8 cellular contexts compared by ENCODE assay signal in the genomic region with DNA sequence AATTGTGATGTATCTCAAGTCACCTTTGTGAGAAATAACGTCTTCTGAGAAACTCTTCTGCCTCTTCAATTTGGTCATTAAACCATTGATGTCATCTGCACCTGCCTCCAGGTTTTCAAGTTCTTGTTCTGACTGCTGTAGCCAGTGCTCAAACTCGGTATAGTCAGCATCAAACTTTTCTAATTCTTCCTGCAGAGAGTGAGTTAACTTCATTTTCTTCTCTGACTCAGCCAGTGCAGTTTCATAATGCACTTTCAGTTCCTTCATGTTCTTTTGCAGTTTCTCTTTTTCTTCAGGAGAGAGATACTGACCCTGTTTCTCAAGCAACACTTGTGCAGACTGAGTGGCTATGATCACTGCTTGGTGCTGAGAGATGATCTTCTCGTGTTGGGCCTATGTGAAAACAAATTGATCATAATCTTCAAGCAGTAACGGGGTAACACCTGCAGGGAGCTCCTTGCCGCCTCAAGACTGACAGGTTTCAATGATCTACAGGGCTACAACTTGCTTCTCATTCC. TPM values are rescaled to one million over a fixed set of nuclear protein-coding genes. Genes with fewer than 3 reads are reported as not detected.
DNase-seq lines count a peak whose midpoint lies in the region; ATAC-seq, FAIRE-seq and TF ChIP-seq lines count a peak whose summit lies in the region.

No MANE protein-coding gene starts in this region.

- DNase-seq in Calu3 (no peak), vagina (ENCODE audit: extremely low spot score in 2 of 2) (no peak), LoVo (ENCODE audit: low spot score) (no peak), RCC 7860 (ENCODE audit: low spot score) (no peak), SHP77 treated with DMSO at 0.1 percent for 48 hours (lab: John Stamatoyannopoulos, UW) (no peak)
- peak; percentile 68 for DNase-seq in activated naive CD4-positive, alpha-beta T cell treated with anti-CD3 and anti-CD28 coated beads for 36 hours

- H3K4me3 ChIP-seq in vagina, result no peak overlapping the region

- no peaks in the 10 kb centered on the region for H3K27me3 ChIP-seq in vagina

- FAIRE-seq in RCC 7860 (lab: Jason Lieb, UNC), result no peak

- H3K36me3 Mint-ChIP-seq in Calu3 (ENCODE audit: insufficient read depth, unreplicated experiment), result peaks cover 33% of the 10 kb centered on the region
- no peaks in the 10 kb centered on the region for H3K36me3 Mint-ChIP-seq in activated naive CD4-positive, alpha-beta T cell treated with anti-CD3 and anti-CD28 coated beads for 36 hours (ENCODE audit: low read depth)

- H3K9me3 ChIP-seq in vagina, result no peaks in the 10 kb centered on the region

- H3K9me3 Mint-ChIP-seq in Calu3 (ENCODE audit: low read depth, unreplicated experiment), result no peaks in the 10 kb centered on the region
- no peaks in the 10 kb centered on the region for H3K9me3 Mint-ChIP-seq in activated naive CD4-positive, alpha-beta T cell treated with anti-CD3 and anti-CD28 coated beads for 36 hours

- BruUV-seq in Calu3 (replicated peaks; lab: Mats Ljungman, UMichigan), result TSS peak; percentile 49

- H3K27ac Mint-ChIP-seq in Calu3 (ENCODE audit: unreplicated experiment), result no peak overlapping the region
- peak overlapping the region; percentile 70 for H3K27ac Mint-ChIP-seq in activated naive CD4-positive, alpha-beta T cell treated with anti-CD3 and anti-CD28 coated beads for 36 hours

- H3K27ac ChIP-seq in vagina, result peak overlapping the region; percentile 42

- H3K4me1 Mint-ChIP-seq in Calu3 (ENCODE audit: low read depth, unreplicated experiment), result no peaks in the 10 kb centered on the region
- peaks cover 33% of the 10 kb centered on the region for H3K4me1 Mint-ChIP-seq in activated naive CD4-positive, alpha-beta T cell treated with anti-CD3 and anti-CD28 coated beads for 36 hours (ENCODE audit: low read depth)

- peaks cover 0 to 26% of the 10 kb centered on the region in 2 donors for H3K36me3 ChIP-seq in vagina

- peaks cover 19% of the 10 kb centered on the region for H3K4me1 ChIP-seq in vagina

- intact Hi-C loops in Calu3 (cut with micrococcal nuclease; ENCODE audit: unreplicated experiment) (loop anchor here (1.0 to 2.0 kb wide), 2 partner anchors 235 to 279 kb away; no protein-coding TSS in a partner anchor), vagina (cut with DNase I) (loop anchor here (5.0 kb wide), 1 partner anchor 232 kb away; no protein-coding TSS in a partner anchor)
- intact Hi-C loops in activated naive CD4-positive, alpha-beta T cell treated with anti-CD3 and anti-CD28 coated beads for 36 hours (cut with micrococcal nuclease), result loop anchor here (1.0 to 5.0 kb wide), 11 partner anchors 13 to 1317 kb away; a partner anchor contains a TSS

- TF ChIP-seq POLR2A in vagina (IDR thresholded peaks at IDR 0.05), result no peak

- no peaks in the 10 kb centered on the region for H3K27me3 Mint-ChIP-seq in Calu3 (ENCODE audit: unreplicated experiment)
- H3K27me3 Mint-ChIP-seq in activated naive CD4-positive, alpha-beta T cell treated with anti-CD3 and anti-CD28 coated beads for 36 hours (ENCODE audit: low read depth), result no peaks in the 10 kb centered on the region

- CTCF ChIA-PET in Calu3 (lab: Charles Lee), result interaction anchor here (0.9 kb wide), 1 partner anchor 13 kb away, joined by 4 read pairs; no protein-coding TSS in a partner anchor
- CTCF ChIA-PET in activated naive CD4-positive, alpha-beta T cell treated with anti-CD3 and anti-CD28 coated beads for 36 hours (lab: Charles Lee), result interaction anchor here (0.6 to 4.4 kb wide), 21 partner anchors 10 to 614 kb away, joined by 3 to 35 read pairs (median 6); no protein-coding TSS in a partner anchor

- TF ChIP-seq CTCF in Calu3 (IDR thresholded peaks at IDR 0.05; ENCODE audit: unreplicated experiment), result no peak
- no peak for TF ChIP-seq CTCF in vagina (IDR thresholded peaks at IDR 0.05)

- ATAC-seq in GM19328 (IDR thresholded peaks at IDR 0.05; ENCODE audit: unreplicated experiment) (peak; percentile 88), HG03139 (IDR thresholded peaks at IDR 0.05; ENCODE audit: unreplicated experiment) (peak; percentile 85)

- H3K4me3 Mint-ChIP-seq in Calu3 (ENCODE audit: low read depth, unreplicated experiment), result no peak overlapping the region
- H3K4me3 Mint-ChIP-seq in activated naive CD4-positive, alpha-beta T cell treated with anti-CD3 and anti-CD28 coated beads for 36 hours, result no peak overlapping the region

RNA-seq across cellular contexts. Expression of a gene that starts 48.8 kb away (rescaled TPM):
- 177 and 212 TPM in 2 replicates for total RNA-seq in Calu3 (2022)
- 1 to 10 TPM; 5.2 to 5.8 TPM for total RNA-seq in activated naive CD4-positive, alpha-beta T cell treated with anti-CD3 and anti-CD28 coated beads for 36 hours
- total RNA-seq in vagina, result 460 TPM

Comparison
In these comparisons a context has a peak if more than half of its experiments do, and no peak if none do; other contexts are left out.
1. RNA of a gene that starts 48.8 kb away (total RNA-seq): 460 TPM in vagina (single experiment) and 177 to 212 TPM in Calu3; 5.2 to 5.8 TPM in activated naive CD4-positive, alpha-beta T cell treated with anti-CD3 and anti-CD28 coated beads for 36 hours; every median in the first group is over 10 times any median in the second.